ENCODE assay signal across 25 cellular contexts in genomic region chr19:33731886-33732285, GRCh38.
"Had no signal": no experiment of that assay in that cellular context is flagged by ENCODE, and none has a peak within 500 bp of the region (broad histone marks: within the 10 kb centered on the region; RNA-seq: fewer than 3 reads in every experiment).

No MANE protein-coding gene starts in this region.

- H3K36me3 Mint-ChIP-seq: activated CD4-positive, alpha-beta memory T cell treated with anti-CD3 and anti-CD28 coated beads for 36 hours; activated naive CD8-positive, alpha-beta T cell treated with anti-CD3 and anti-CD28 coated beads, Interleukin-2, amount 10 ng/mL, durations not matched to agents 7 days and 5 days had no signal

- H3K27ac ChIP-seq: adrenal gland had no signal

- H3K4me3 ChIP-seq: adrenal gland, K562 had no signal

- H3K9me3 ChIP-seq: adrenal gland had no signal

- H3K9me3 Mint-ChIP-seq: activated T-helper 17 cell treated with anti-CD3 and anti-CD28 coated beads, Interleukin-2, amount 50 U/mL, for 72 hours had no signal

- FAIRE-seq: K562, TTC549 had no signal

- H3K36me3 ChIP-seq: adrenal gland had no signal

- ATAC-seq: activated T-helper 17 cell treated with anti-CD3 and anti-CD28 coated beads, Interleukin-2, amount 50 U/mL, for 72 hours; K562; PC-3; T-helper 17 cell had no signal

- H3K27me3 ChIP-seq: adrenal gland had no signal

- H3K4me1 Mint-ChIP-seq: activated CD4-positive, alpha-beta T cell treated with anti-CD3 and anti-CD28 coated beads, Interleukin-2, amount 10 ng/mL, durations not matched to agents 7 days and 5 days; activated naive CD8-positive, alpha-beta T cell treated with anti-CD3 and anti-CD28 coated beads, Interleukin-2, amount 10 ng/mL, durations not matched to agents 7 days and 5 days; activated T-helper 17 cell treated with anti-CD3 and anti-CD28 coated beads, Interleukin-2, amount 50 U/mL, for 72 hours; T-helper 17 cell had no signal

- H3K4me3 Mint-ChIP-seq: activated CD4-positive, alpha-beta memory T cell treated with anti-CD3 and anti-CD28 coated beads for 36 hours; activated CD4-positive, alpha-beta T cell treated with anti-CD3 and anti-CD28 coated beads, Interleukin-2, amount 10 ng/mL, durations not matched to agents 7 days and 5 days; activated naive CD8-positive, alpha-beta T cell treated with anti-CD3 and anti-CD28 coated beads, Interleukin-2, amount 10 ng/mL, durations not matched to agents 7 days and 5 days; activated T-helper 17 cell treated with anti-CD3 and anti-CD28 coated beads, Interleukin-2, amount 50 U/mL, for 72 hours; T-helper 17 cell had no signal

- H3K27ac Mint-ChIP-seq: activated CD4-positive, alpha-beta memory T cell treated with anti-CD3 and anti-CD28 coated beads for 36 hours; activated CD4-positive, alpha-beta T cell treated with anti-CD3 and anti-CD28 coated beads, Interleukin-2, amount 10 ng/mL, durations not matched to agents 7 days and 5 days; activated naive CD8-positive, alpha-beta T cell treated with anti-CD3 and anti-CD28 coated beads, Interleukin-2, amount 10 ng/mL, durations not matched to agents 7 days and 5 days; activated T-helper 17 cell treated with anti-CD3 and anti-CD28 coated beads, Interleukin-2, amount 50 U/mL, for 72 hours; T-helper 17 cell had no signal

- DNase-seq: activated CD4-positive, alpha-beta memory T cell treated with anti-CD3 and anti-CD28 coated beads for 36 hours; activated CD4-positive, alpha-beta T cell treated with anti-CD3 and anti-CD28 coated beads, Interleukin-2, amount 10 ng/mL, durations not matched to agents 7 days and 5 days; activated CD4-positive, CD25-positive, alpha-beta regulatory T cell; activated naive CD4-positive, alpha-beta T cell treated with anti-CD3 and anti-CD28 coated beads, Interleukin-2, amount 50 U/mL, for 16 hours; activated naive CD8-positive, alpha-beta T cell treated with anti-CD3 and anti-CD28 coated beads, Interleukin-2, amount 10 ng/mL, durations not matched to agents 7 days and 5 days; activated T-cell treated with anti-CD3 and anti-CD28 coated beads for 4 hours; activated T-cell treated with anti-CD3 and anti-CD28 coated beads, Interleukin-2, amount 50 U/mL, for 48 hours; adrenal gland; anterior cingulate cortex; cerebellar nuclear complex; Karpas-422; MM.1S; NCI-H1105; NCI-H1436; NCI-H1694 treated with DMSO at 0.1 percent for 48 hours; NCI-H2029 treated with DMSO at 0.1 percent for 48 hours; NCI-H446; NCI-H526 treated with DMSO at 0.1 percent for 48 hours; PC-3; SHP77 treated with DMSO at 0.1 percent for 48 hours; T-helper 17 cell; T-helper 9 cell had no signal

- H3K27me3 Mint-ChIP-seq: activated CD4-positive, alpha-beta T cell treated with anti-CD3 and anti-CD28 coated beads, Interleukin-2, amount 10 ng/mL, durations not matched to agents 7 days and 5 days had no signal

- H3K4me1 ChIP-seq: adrenal gland had no signal
